12 cellular contexts compared by ENCODE assay signal in the genomic region with DNA sequence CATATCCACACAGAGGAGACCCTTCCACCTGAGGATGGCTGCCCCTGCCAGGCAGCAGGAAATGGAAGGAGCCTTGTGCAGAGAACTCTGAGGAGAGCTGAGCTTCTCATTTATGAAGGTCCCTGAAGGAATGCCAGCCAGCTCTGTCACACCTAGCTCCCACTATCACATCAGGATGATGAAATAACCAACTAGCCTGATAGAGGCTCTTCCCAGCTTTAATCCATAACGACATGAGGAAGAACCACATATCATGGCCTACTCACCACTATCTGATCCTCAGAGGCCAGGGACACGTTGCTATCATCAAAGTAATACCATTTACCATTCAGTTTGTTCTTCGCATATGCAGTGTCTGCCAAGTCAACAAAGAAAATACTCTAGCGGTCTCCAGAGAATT. TPM values are rescaled to one million over a fixed set of nuclear protein-coding genes. Genes with fewer than 3 reads are reported as not detected.
DNase-seq lines count a peak whose midpoint lies in the region; ATAC-seq, FAIRE-seq and TF ChIP-seq lines count a peak whose summit lies in the region.
"Had no signal": no experiment of that assay in that cellular context is flagged by ENCODE, and none has a peak within 500 bp of the region (broad histone marks: within the 10 kb centered on the region; RNA-seq: fewer than 3 reads in every experiment).

No MANE protein-coding gene starts in this region.

- CTCF ChIA-PET in activated CD4-positive, alpha-beta memory T cell treated with anti-CD3 and anti-CD28 coated beads, Interleukin-2, amount 10 ng/mL, durations not matched to agents 7 days and 5 days (lab: Charles Lee): interaction anchor here (0.7 to 1.4 kb wide), 4 partner anchors 16 to 171 kb away, joined by 3 to 7 read pairs (median 6); a partner anchor contains a TSS
- CTCF ChIA-PET in A673 (lab: Charles Lee): no interaction called here

- H3K9me3 ChIP-seq in A673 (ENCODE audit: low read depth, low read length, poor library complexity, severe bottlenecking): no peaks in the 10 kb centered on the region
- H3K9me3 ChIP-seq: SK-N-SH had no signal

- peaks cover 45% of the 10 kb centered on the region for H3K36me3 Mint-ChIP-seq in activated CD4-positive, alpha-beta memory T cell treated with anti-CD3 and anti-CD28 coated beads, Interleukin-2, amount 10 ng/mL, durations not matched to agents 7 days and 5 days (ENCODE audit: low read depth)
- H3K36me3 Mint-ChIP-seq in stimulated activated naive B cell treated with anti-CD40 and anti-IgM and Interleukin-4, amounts not matched to agents 10 μg/mL and 1 μg/mL and 100 μg/mL, for 72 hours: peaks cover 29 to 40% of the 10 kb centered on the region in 2 donors

- BruUV-seq in A673 (replicated peaks; lab: Mats Ljungman, UMichigan): no TSS peak

- peaks cover 5% of the 10 kb centered on the region for H3K4me1 ChIP-seq in A673 (ENCODE audit: insufficient read depth, low read length, poor library complexity, severe bottlenecking)

- peak; percentile 72 for FAIRE-seq in GM12891 (lab: Jason Lieb, UNC)

- no peaks in the 10 kb centered on the region for H3K36me3 ChIP-seq in A673 (ENCODE audit: insufficient read depth, low read length, poor library complexity, severe bottlenecking)

- no peaks in the 10 kb centered on the region for H3K27me3 ChIP-seq in A673 (replicated peaks; ENCODE audit: insufficient read depth, low read depth, low read length, poor library complexity)
- H3K27me3 ChIP-seq: cardiac muscle cell had no signal

- no peak overlapping the region for H3K4me3 ChIP-seq in A673 (ENCODE audit: low read depth, low read length, poor library complexity, severe bottlenecking)
- H3K4me3 ChIP-seq: cardiac muscle cell had no signal

- TF ChIP-seq POLR2A in GM12891 (IDR thresholded peaks at IDR 0.05; ENCODE audit: low read depth, low read length): no peak

- POLR2A ChIA-PET in activated CD4-positive, alpha-beta memory T cell treated with anti-CD3 and anti-CD28 coated beads, Interleukin-2, amount 10 ng/mL, durations not matched to agents 7 days and 5 days (lab: Charles Lee): interaction anchor here (1.3 to 1.9 kb wide), 2 partner anchors 8 to 10 kb away, joined by 4 to 7 read pairs; no protein-coding TSS in a partner anchor
- POLR2A ChIA-PET in A673 (lab: Charles Lee; ENCODE audit: low non-redundant PET): no interaction called here

- H3K27ac Mint-ChIP-seq in activated CD4-positive, alpha-beta memory T cell treated with anti-CD3 and anti-CD28 coated beads, Interleukin-2, amount 10 ng/mL, durations not matched to agents 7 days and 5 days: peak overlapping the region; percentile 59
- H3K27ac Mint-ChIP-seq in stimulated activated naive B cell treated with anti-CD40 and anti-IgM and Interleukin-4, amounts not matched to agents 10 μg/mL and 1 μg/mL and 100 μg/mL, for 72 hours: peak overlapping the region; percentile 31

- no peaks in the 10 kb centered on the region for H3K9me3 Mint-ChIP-seq in activated CD4-positive, alpha-beta memory T cell treated with anti-CD3 and anti-CD28 coated beads, Interleukin-2, amount 10 ng/mL, durations not matched to agents 7 days and 5 days
- H3K9me3 Mint-ChIP-seq in stimulated activated naive B cell treated with anti-CD40 and anti-IgM and Interleukin-4, amounts not matched to agents 10 μg/mL and 1 μg/mL and 100 μg/mL, for 72 hours: no peaks in the 10 kb centered on the region

- H3K4me3 Mint-ChIP-seq in activated CD4-positive, alpha-beta memory T cell treated with anti-CD3 and anti-CD28 coated beads, Interleukin-2, amount 10 ng/mL, durations not matched to agents 7 days and 5 days: no peak overlapping the region
- H3K4me3 Mint-ChIP-seq in stimulated activated naive B cell treated with anti-CD40 and anti-IgM and Interleukin-4, amounts not matched to agents 10 μg/mL and 1 μg/mL and 100 μg/mL, for 72 hours: no peak overlapping the region

- no peaks in the 10 kb centered on the region for H3K27me3 Mint-ChIP-seq in activated CD4-positive, alpha-beta memory T cell treated with anti-CD3 and anti-CD28 coated beads, Interleukin-2, amount 10 ng/mL, durations not matched to agents 7 days and 5 days
- H3K27me3 Mint-ChIP-seq in stimulated activated naive B cell treated with anti-CD40 and anti-IgM and Interleukin-4, amounts not matched to agents 10 μg/mL and 1 μg/mL and 100 μg/mL, for 72 hours: no peaks in the 10 kb centered on the region

- peaks cover 33% of the 10 kb centered on the region for H3K4me1 Mint-ChIP-seq in activated CD4-positive, alpha-beta memory T cell treated with anti-CD3 and anti-CD28 coated beads, Interleukin-2, amount 10 ng/mL, durations not matched to agents 7 days and 5 days
- H3K4me1 Mint-ChIP-seq in stimulated activated naive B cell treated with anti-CD40 and anti-IgM and Interleukin-4, amounts not matched to agents 10 μg/mL and 1 μg/mL and 100 μg/mL, for 72 hours: peaks cover 19 to 29% of the 10 kb centered on the region in 2 donors

- TF ChIP-seq CTCF in A673 (conservative IDR thresholded peaks at IDR 0.05; ENCODE audit: low read depth, low read length): no peak

- intact Hi-C loops in A673 (cut with micrococcal nuclease; ENCODE audit: unreplicated experiment): no loop called here

- ATAC-seq in stimulated activated naive B cell treated with anti-CD40 and anti-IgM and Interleukin-4, amounts not matched to agents 10 μg/mL and 1 μg/mL and 100 μg/mL, for 72 hours (replicated peaks): no peak

- no peak for DNase-seq in GM12891 (ENCODE audit: insufficient read length, low spot score)
- DNase-seq in activated CD4-positive, alpha-beta memory T cell treated with anti-CD3 and anti-CD28 coated beads, Interleukin-2, amount 10 ng/mL, durations not matched to agents 7 days and 5 days: no peak
- peak; percentile 22 for DNase-seq in iris pigment epithelial cell (ENCODE audit: low read depth)
- no peak for DNase-seq in stimulated activated naive B cell treated with anti-CD40 and anti-IgM and Interleukin-4, amounts not matched to agents 10 μg/mL and 1 μg/mL and 100 μg/mL, for 72 hours
- DNase-seq in DMS53 (lab: John Stamatoyannopoulos, UW): no peak
- no peak for DNase-seq in A673 (ENCODE audit: low spot score)
- DNase-seq in COLO829 (ENCODE audit: low spot score): no peak
- no peak for DNase-seq in amniotic stem cell (lab: John Stamatoyannopoulos, UW)
- DNase-seq: DMS79, NCI-H526, SK-N-SH had no signal

- no peak overlapping the region for H3K27ac ChIP-seq in A673 (ENCODE audit: low read depth, low read length, poor library complexity, severe bottlenecking)
- H3K27ac ChIP-seq: cardiac muscle cell had no signal

TF ChIP-seq in GM12891, 5 proteins besides CTCF, POLR2A, EP300 and RAD21:
- no peak for TF ChIP-seq SPI1 (IDR thresholded peaks at IDR 0.05; ENCODE audit: low read depth, low read length)
- no peak for TF ChIP-seq PAX5 (IDR thresholded peaks at IDR 0.05; ENCODE audit: insufficient read depth, low read length, severe bottlenecking)
TF ChIP-seq in GM12891: peak in this region for 0.

RNA-seq across cellular contexts. Expression of a gene that starts 1.5 kb away (rescaled TPM):
- 4.0 TPM for polyA plus RNA-seq in GM12891 (2012; ENCODE audit: low read depth, missing spikeins)
- 1 to 10 TPM; 6.9 to 7.1 TPM for total RNA-seq in activated CD4-positive, alpha-beta memory T cell treated with anti-CD3 and anti-CD28 coated beads, Interleukin-2, amount 10 ng/mL, durations not matched to agents 7 days and 5 days
- 1.8 and 2.0 TPM in 2 replicates for total RNA-seq in A673 (2021)
